ENCODE assay signal across 9 cellular contexts in the genomic region with DNA sequence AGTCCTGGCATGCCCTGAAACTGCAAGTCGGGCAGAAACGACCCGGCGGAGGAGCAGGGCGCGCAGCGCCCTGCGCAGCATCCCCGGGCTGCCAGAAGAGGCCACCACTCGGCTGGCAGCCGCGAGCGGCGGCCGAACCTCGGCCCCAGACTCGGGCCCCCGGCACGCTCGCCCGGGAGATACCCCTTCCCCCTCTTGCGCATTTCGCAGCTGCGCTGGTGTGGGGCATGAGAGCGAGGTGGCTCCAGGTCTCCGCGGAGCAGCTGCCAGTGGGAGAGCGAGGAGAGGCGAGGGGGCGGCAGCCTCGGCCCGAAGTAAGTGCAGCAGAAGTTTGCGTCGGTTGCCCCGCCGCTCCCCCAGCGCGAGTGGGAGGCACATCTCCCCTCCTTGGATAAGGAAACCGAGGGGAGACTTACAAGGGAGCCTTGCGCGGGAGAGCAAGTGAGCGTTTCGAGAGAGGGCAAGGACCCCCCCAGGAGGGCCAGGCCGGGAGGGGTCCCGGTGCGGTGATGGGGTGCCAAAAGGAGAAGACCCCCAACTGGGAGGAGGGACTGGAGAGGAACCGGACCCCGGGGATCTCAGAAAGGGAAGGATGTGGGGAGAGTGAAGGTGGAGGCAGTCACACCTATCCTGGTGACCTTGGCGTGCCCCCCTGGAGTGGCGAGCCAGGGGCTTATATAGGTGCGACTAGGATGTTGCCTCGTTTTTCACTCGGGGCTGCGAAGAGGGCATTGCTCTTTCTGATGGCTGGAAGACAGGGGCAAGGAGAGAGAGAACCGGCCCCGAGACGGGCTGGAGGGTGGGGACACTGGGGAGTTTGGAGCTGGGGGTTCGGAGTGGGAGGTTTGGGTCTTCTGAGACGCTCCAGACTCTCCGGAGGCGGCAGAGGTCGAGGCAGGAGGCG.
DNase-seq lines count a peak whose midpoint lies in the region; ATAC-seq and TF ChIP-seq lines count a peak whose summit lies in the region.
"Had no signal": no experiment of that assay in that cellular context is flagged by ENCODE, and none has a peak within 500 bp of the region (broad histone marks: within the 10 kb centered on the region; RNA-seq: fewer than 3 reads in every experiment).

No MANE protein-coding gene starts in this region.

- H3K4me1 ChIP-seq in lower lobe of right lung, result peaks cover 11% of the 10 kb centered on the region
- H3K4me1 ChIP-seq in subcutaneous abdominal adipose tissue (ENCODE audit: control insufficient read depth in 5 of 5, insufficient read depth in 5 of 5, low read length in 5 of 5), result peaks cover 0 to 29% (median 24%) of the 10 kb centered on the region in 5 donors
- peaks cover 0 to 13% of the 10 kb centered on the region in 2 donors for H3K4me1 ChIP-seq in adrenal gland (replicated peaks in 1 of 2)

- peaks cover 16% of the 10 kb centered on the region for H3K4me1 Mint-ChIP-seq in activated T-cell treated with anti-CD3 and anti-CD28 coated beads, Interleukin-2, amount 50 U/mL, for 24 hours (ENCODE audit: low read depth)
- H3K4me1 Mint-ChIP-seq in activated naive CD8-positive, alpha-beta T cell treated with anti-CD3 and anti-CD28 coated beads for 36 hours, result peaks cover 19% of the 10 kb centered on the region

- no peaks in the 10 kb centered on the region for H3K36me3 Mint-ChIP-seq in activated T-cell treated with anti-CD3 and anti-CD28 coated beads, Interleukin-2, amount 50 U/mL, for 24 hours (ENCODE audit: low read depth)
- H3K36me3 Mint-ChIP-seq in activated naive CD8-positive, alpha-beta T cell treated with anti-CD3 and anti-CD28 coated beads for 36 hours, result peaks cover 2% of the 10 kb centered on the region

- H3K27me3 ChIP-seq in lower lobe of right lung (ENCODE audit: low read depth) (peaks cover 56% of the 10 kb centered on the region), subcutaneous abdominal adipose tissue (ENCODE audit: control insufficient read depth in 5 of 5, insufficient read depth in 4 of 5, low read length in 5 of 5) (peaks cover 26 to 42% (median 32%) of the 10 kb centered on the region in 5 donors), adrenal gland (peaks cover 42% of the 10 kb centered on the region)

- H3K4me3 Mint-ChIP-seq in activated T-cell treated with anti-CD3 and anti-CD28 coated beads, Interleukin-2, amount 50 U/mL, for 24 hours, result peak overlapping the region; percentile 62
- peak overlapping the region; percentile 63 for H3K4me3 Mint-ChIP-seq in activated naive CD8-positive, alpha-beta T cell treated with anti-CD3 and anti-CD28 coated beads for 36 hours

- H3K9me3 Mint-ChIP-seq in activated T-cell treated with anti-CD3 and anti-CD28 coated beads, Interleukin-2, amount 50 U/mL, for 24 hours, result no peaks in the 10 kb centered on the region
- H3K9me3 Mint-ChIP-seq in activated naive CD8-positive, alpha-beta T cell treated with anti-CD3 and anti-CD28 coated beads for 36 hours, result no peaks in the 10 kb centered on the region

- TF ChIP-seq CTCF in lower lobe of right lung (IDR thresholded peaks at IDR 0.05), result no peak
- no peak for TF ChIP-seq CTCF in adrenal gland (IDR thresholded peaks at IDR 0.05)

- ATAC-seq in lower lobe of right lung, result peak in 1 of 2 donors; percentile 14

- no peak overlapping the region for H3K27ac Mint-ChIP-seq in activated T-cell treated with anti-CD3 and anti-CD28 coated beads, Interleukin-2, amount 50 U/mL, for 24 hours
- H3K27ac Mint-ChIP-seq in activated naive CD8-positive, alpha-beta T cell treated with anti-CD3 and anti-CD28 coated beads for 36 hours, result no peak overlapping the region

- no peak overlapping the region for H3K9ac ChIP-seq in subcutaneous abdominal adipose tissue (ENCODE audit: low read length in 5 of 5)

- peak; percentile 39 for DNase-seq in activated T-cell treated with anti-CD3 and anti-CD28 coated beads, Interleukin-2, amount 50 U/mL, for 24 hours
- DNase-seq in activated T-cell treated with anti-CD3 and anti-CD28 coated beads for 4 hours (no peak), lower lobe of right lung (no peak), adrenal gland (no peak), AG20443 (ENCODE audit: low spot score) (no peak)
- DNase-seq in activated naive CD8-positive, alpha-beta T cell treated with anti-CD3 and anti-CD28 coated beads for 36 hours, result no peak
- DNase-seq in activated effector memory CD4-positive, alpha-beta T cell treated with Interleukin-2 at 50 U/mL for 16 hours, result no peak
- DNase-seq: AML-193 had no signal

- 1 to 2% (median 2%) methylated on average over 26 to 63 of the region's 63 CpGs for WGBS in adrenal gland, 4 donors

- no peak for TF ChIP-seq POLR2A in adrenal gland (IDR thresholded peaks at IDR 0.05)

- intact Hi-C loops in lower lobe of right lung (cut with DNase I) (no loop called here), adrenal gland (cut with DNase I) (loop anchor here in 1 of 2 donors (10.0 kb wide), 1 partner anchor 170 kb away; no protein-coding TSS in a partner anchor)

- H3K27me3 Mint-ChIP-seq in activated T-cell treated with anti-CD3 and anti-CD28 coated beads, Interleukin-2, amount 50 U/mL, for 24 hours, result peaks cover 61% of the 10 kb centered on the region
- H3K27me3 Mint-ChIP-seq in activated naive CD8-positive, alpha-beta T cell treated with anti-CD3 and anti-CD28 coated beads for 36 hours, result peaks cover 61% of the 10 kb centered on the region

- H3K4me3 ChIP-seq in lower lobe of right lung (peak overlapping the region; percentile 29), subcutaneous abdominal adipose tissue (ENCODE audit: low read depth in 1 of 5, low read length in 5 of 5) (peak overlapping the region in 3 of 5 donors; percentile 34 to 60 (median 53)), adrenal gland (peak overlapping the region in 1 of 4 donors; percentile 22)

- no peak overlapping the region for H3K27ac ChIP-seq in lower lobe of right lung
- H3K27ac ChIP-seq in subcutaneous abdominal adipose tissue (ENCODE audit: low read depth, low read length), result no peak overlapping the region
- H3K27ac ChIP-seq in adrenal gland, result no peak overlapping the region

- H3K9me3 ChIP-seq in lower lobe of right lung (no peaks in the 10 kb centered on the region), subcutaneous abdominal adipose tissue (ENCODE audit: control insufficient read depth in 5 of 5, low read length in 5 of 5) (no peaks in the 10 kb centered on the region), adrenal gland (replicated peaks in 1 of 3) (no peaks in the 10 kb centered on the region)

- H3K36me3 ChIP-seq in lower lobe of right lung (no peaks in the 10 kb centered on the region), subcutaneous abdominal adipose tissue (ENCODE audit: control insufficient read depth in 5 of 5, insufficient read depth in 5 of 5, low read length in 5 of 5) (no peaks in the 10 kb centered on the region), adrenal gland (replicated peaks in 1 of 2) (no peaks in the 10 kb centered on the region)
